Comparison of ENCODE assay signal across 18 cellular contexts in genomic region chr12:2160043-2160442, GRCh38.
DNase-seq lines count a peak whose midpoint lies in the region; ATAC-seq and TF ChIP-seq lines count a peak whose summit lies in the region.
"Had no signal": no experiment of that assay in that cellular context is flagged by ENCODE, and none has a peak within 500 bp of the region (broad histone marks: within the 10 kb centered on the region; RNA-seq: fewer than 3 reads in every experiment).

No MANE protein-coding gene starts in this region.

- no peaks in the 10 kb centered on the region for H3K9me3 Mint-ChIP-seq in osteocyte (ENCODE audit: unreplicated experiment)
- H3K9me3 Mint-ChIP-seq in activated naive CD4-positive, alpha-beta T cell treated with anti-CD3 and anti-CD28 coated beads for 36 hours, result no peaks in the 10 kb centered on the region
- no peaks in the 10 kb centered on the region for H3K9me3 Mint-ChIP-seq in CD8-positive, alpha-beta T cell
- H3K9me3 Mint-ChIP-seq: activated naive CD4-positive, alpha-beta T cell treated with anti-CD3 and anti-CD28 coated beads, Interleukin-2, amount 50 U/mL, for 24 hours had no signal

- CTCF ChIA-PET in activated naive CD4-positive, alpha-beta T cell treated with anti-CD3 and anti-CD28 coated beads for 36 hours (lab: Charles Lee), result no interaction called here
- CTCF ChIA-PET in CD8-positive, alpha-beta T cell (lab: Charles Lee), result interaction anchor here (0.5 kb wide), 1 partner anchor 1391 kb away, joined by 3 read pairs; no protein-coding TSS in a partner anchor

- H3K4me1 ChIP-seq in ascending aorta, result peaks cover 18 to 43% of the 10 kb centered on the region in 2 donors
- no peaks in the 10 kb centered on the region for H3K4me1 ChIP-seq in CD8-positive, alpha-beta T cell (ENCODE audit: insufficient read depth, low read length)

- TF ChIP-seq CTCF in ascending aorta (IDR thresholded peaks at IDR 0.05) (no peak), osteocyte (IDR thresholded peaks at IDR 0.05) (no peak)
- TF ChIP-seq CTCF in CD8-positive, alpha-beta T cell (IDR thresholded peaks at IDR 0.05), result no peak

- H3K27me3 ChIP-seq in ascending aorta, result no peaks in the 10 kb centered on the region
- no peaks in the 10 kb centered on the region for H3K27me3 ChIP-seq in H7 (ENCODE audit: control insufficient read depth, insufficient read depth, low read length)
- no peaks in the 10 kb centered on the region for H3K27me3 ChIP-seq in CD8-positive, alpha-beta T cell (ENCODE audit: insufficient read depth, low read length)
- H3K27me3 ChIP-seq: ovary, stomach, vagina had no signal

- no peaks in the 10 kb centered on the region for H3K9me3 ChIP-seq in ascending aorta
- H3K9me3 ChIP-seq in CD8-positive, alpha-beta T cell (ENCODE audit: low read length), result no peaks in the 10 kb centered on the region
- H3K9me3 ChIP-seq: ovary, stomach, vagina had no signal

- POLR2A ChIA-PET in CD8-positive, alpha-beta T cell (lab: Charles Lee), result no interaction called here

- peaks cover 13% of the 10 kb centered on the region for H3K36me3 Mint-ChIP-seq in osteocyte (ENCODE audit: unreplicated experiment)
- no peaks in the 10 kb centered on the region for H3K36me3 Mint-ChIP-seq in activated naive CD4-positive, alpha-beta T cell treated with anti-CD3 and anti-CD28 coated beads for 36 hours (ENCODE audit: low read depth)
- H3K36me3 Mint-ChIP-seq in CD8-positive, alpha-beta T cell, result no peaks in the 10 kb centered on the region
- H3K36me3 Mint-ChIP-seq: activated naive CD4-positive, alpha-beta T cell treated with anti-CD3 and anti-CD28 coated beads, Interleukin-2, amount 50 U/mL, for 24 hours; brain had no signal

- peak overlapping the region; percentile 21 for H3K27ac Mint-ChIP-seq in osteocyte (ENCODE audit: unreplicated experiment)
- no peak overlapping the region for H3K27ac Mint-ChIP-seq in activated naive CD4-positive, alpha-beta T cell treated with anti-CD3 and anti-CD28 coated beads for 36 hours
- no peak overlapping the region for H3K27ac Mint-ChIP-seq in CD8-positive, alpha-beta T cell
- H3K27ac Mint-ChIP-seq: activated naive CD4-positive, alpha-beta T cell treated with anti-CD3 and anti-CD28 coated beads, Interleukin-2, amount 50 U/mL, for 24 hours; brain had no signal

- intact Hi-C loops in ascending aorta (cut with DNase I), result loop anchor here (5.0 kb wide), 1 partner anchor 38 kb away; no protein-coding TSS in a partner anchor
- intact Hi-C loops in activated naive CD4-positive, alpha-beta T cell treated with anti-CD3 and anti-CD28 coated beads for 36 hours (cut with micrococcal nuclease), result no loop called here
- intact Hi-C loops in CD8-positive, alpha-beta T cell (cut with DNase I, micrococcal nuclease), result no loop called here

- H3K36me3 ChIP-seq in ascending aorta (no peaks in the 10 kb centered on the region), H7 (replicated peaks; ENCODE audit: control insufficient read depth, insufficient read depth, low read length) (no peaks in the 10 kb centered on the region)
- no peaks in the 10 kb centered on the region for H3K36me3 ChIP-seq in CD8-positive, alpha-beta T cell (ENCODE audit: insufficient read depth, low read length)
- H3K36me3 ChIP-seq: ovary, stomach, vagina had no signal

- H3K27ac ChIP-seq in ascending aorta, result peak overlapping the region; percentile 88 to 92
- H3K27ac ChIP-seq in CD8-positive, alpha-beta T cell (ENCODE audit: low read depth, low read length), result no peak overlapping the region
- H3K27ac ChIP-seq: epithelial cell of prostate, ovary, vagina had no signal

- no peak overlapping the region for H3K4me3 Mint-ChIP-seq in osteocyte (ENCODE audit: unreplicated experiment)
- no peak overlapping the region for H3K4me3 Mint-ChIP-seq in activated naive CD4-positive, alpha-beta T cell treated with anti-CD3 and anti-CD28 coated beads for 36 hours
- no peak overlapping the region for H3K4me3 Mint-ChIP-seq in CD8-positive, alpha-beta T cell
- H3K4me3 Mint-ChIP-seq: activated naive CD4-positive, alpha-beta T cell treated with anti-CD3 and anti-CD28 coated beads, Interleukin-2, amount 50 U/mL, for 24 hours; brain had no signal

- ATAC-seq in CD8-positive, alpha-beta T cell, result no peak
- ATAC-seq: GM12878 had no signal

- H3K27me3 Mint-ChIP-seq in osteocyte (ENCODE audit: unreplicated experiment), result no peaks in the 10 kb centered on the region
- H3K27me3 Mint-ChIP-seq in activated naive CD4-positive, alpha-beta T cell treated with anti-CD3 and anti-CD28 coated beads for 36 hours (ENCODE audit: low read depth), result peaks cover 5% of the 10 kb centered on the region
- no peaks in the 10 kb centered on the region for H3K27me3 Mint-ChIP-seq in CD8-positive, alpha-beta T cell (ENCODE audit: low read depth)

- DNase-seq in DMS53 (lab: John Stamatoyannopoulos, UW) (peak; percentile 68), NCI-H1092 (lab: John Stamatoyannopoulos, UW) (peak; percentile 5), ascending aorta (ENCODE audit: low spot score in 2 of 2) (no peak), osteocyte (ENCODE audit: extremely low spot score, unreplicated experiment) (no peak), HCEC 1CT (no peak), H7 (no peak)
- no peak for DNase-seq in activated naive CD4-positive, alpha-beta T cell treated with anti-CD3 and anti-CD28 coated beads for 36 hours
- DNase-seq in CD8-positive, alpha-beta T cell, result no peak
- DNase-seq: dermis blood vessel endothelial cell; Karpas-422; ovary; stimulated activated CD4-positive, alpha-beta T cell treated with anti-CD3 and anti-CD28 coated beads, Interleukin-2, amount 100 ng/mL, for 48 hours; stomach had no signal

- H3K4me3 ChIP-seq in ascending aorta, result no peak overlapping the region
- H3K4me3 ChIP-seq in H7 (ENCODE audit: insufficient read depth, low read depth, low read length), result no peak overlapping the region
- no peak overlapping the region for H3K4me3 ChIP-seq in CD8-positive, alpha-beta T cell (ENCODE audit: low read depth, low read length)
- H3K4me3 ChIP-seq: GM12878, ovary, stomach, vagina had no signal

- H3K4me1 Mint-ChIP-seq in osteocyte (ENCODE audit: unreplicated experiment), result peaks cover 35% of the 10 kb centered on the region
- H3K4me1 Mint-ChIP-seq in activated naive CD4-positive, alpha-beta T cell treated with anti-CD3 and anti-CD28 coated beads for 36 hours (ENCODE audit: low read depth), result no peaks in the 10 kb centered on the region
- no peaks in the 10 kb centered on the region for H3K4me1 Mint-ChIP-seq in CD8-positive, alpha-beta T cell (ENCODE audit: low read depth)
- H3K4me1 Mint-ChIP-seq: activated naive CD4-positive, alpha-beta T cell treated with anti-CD3 and anti-CD28 coated beads, Interleukin-2, amount 50 U/mL, for 24 hours; brain had no signal

Comparison
In these comparisons a context has a peak if more than half of its experiments do, and no peak if none do; other contexts are left out.
1. DNase-seq: peak in DMS53 (single experiment) and NCI-H1092 (single experiment); none in ascending aorta (0 of 2), osteocyte (single experiment), HCEC 1CT (single experiment), activated naive CD4-positive, alpha-beta T cell treated with anti-CD3 and anti-CD28 coated beads for 36 hours (single experiment), H7 (single experiment) and CD8-positive, alpha-beta T cell (0 of 7).